Comparison of ENCODE assay signal across 2 cellular contexts in the genomic region with DNA sequence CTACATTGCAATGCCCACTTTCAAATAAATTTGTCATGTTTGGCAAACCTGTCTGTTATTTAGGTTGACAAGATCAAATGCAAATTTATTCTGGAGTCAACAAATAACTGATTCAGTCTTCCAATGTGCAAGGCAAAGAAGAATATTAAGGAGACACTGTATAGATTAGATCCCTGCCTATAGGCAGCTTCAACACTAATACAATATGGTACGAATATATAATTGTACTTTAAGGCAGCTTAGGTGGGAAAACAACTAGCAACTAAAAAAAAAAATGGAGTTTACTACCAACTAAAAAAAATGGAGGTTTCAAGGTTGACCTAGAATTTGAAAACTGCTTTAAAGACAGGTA.
TF ChIP-seq lines count a peak whose summit lies in the region.

No MANE protein-coding gene starts in this region.

TF ChIP-seq in HepG2, 621 proteins besides CTCF, POLR2A, EP300 and RAD21 (continues in another document):
- TF ChIP-seq, protein P1, sequence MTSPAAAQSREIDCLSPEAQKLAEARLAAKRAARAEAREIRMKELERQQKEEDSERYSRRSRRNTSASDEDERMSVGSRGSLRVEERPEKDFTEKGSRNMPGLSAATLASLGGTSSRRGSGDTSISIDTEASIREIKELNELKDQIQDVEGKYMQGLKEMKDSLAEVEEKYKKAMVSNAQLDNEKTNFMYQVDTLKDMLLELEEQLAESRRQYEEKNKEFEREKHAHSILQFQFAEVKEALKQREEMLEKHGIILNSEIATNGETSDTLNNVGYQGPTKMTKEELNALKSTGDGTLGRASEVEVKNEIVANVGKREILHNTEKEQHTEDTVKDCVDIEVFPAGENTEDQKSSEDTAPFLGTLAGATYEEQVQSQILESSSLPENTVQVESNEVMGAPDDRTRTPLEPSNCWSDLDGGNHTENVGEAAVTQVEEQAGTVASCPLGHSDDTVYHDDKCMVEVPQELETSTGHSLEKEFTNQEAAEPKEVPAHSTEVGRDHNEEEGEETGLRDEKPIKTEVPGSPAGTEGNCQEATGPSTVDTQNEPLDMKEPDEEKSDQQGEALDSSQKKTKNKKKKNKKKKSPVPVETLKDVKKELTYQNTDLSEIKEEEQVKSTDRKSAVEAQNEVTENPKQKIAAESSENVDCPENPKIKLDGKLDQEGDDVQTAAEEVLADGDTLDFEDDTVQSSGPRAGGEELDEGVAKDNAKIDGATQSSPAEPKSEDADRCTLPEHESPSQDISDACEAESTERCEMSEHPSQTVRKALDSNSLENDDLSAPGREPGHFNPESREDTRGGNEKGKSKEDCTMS (CRISPR knock-in tag; conservative IDR thresholded peaks at IDR 0.05) = no peak
- TF ChIP-seq ZNF17 (CRISPR knock-in tag; IDR thresholded peaks at IDR 0.05) (no peak), ZKSCAN1 (IDR thresholded peaks at IDR 0.05; ENCODE audit: low read length) (no peak), ZNF251 (CRISPR knock-in tag; IDR thresholded peaks at IDR 0.05) (no peak), ZNF274 (CRISPR knock-in tag; IDR thresholded peaks at IDR 0.05) (no peak), ARNT2 (CRISPR knock-in tag; IDR thresholded peaks at IDR 0.05; ENCODE audit: low read depth) (peak; percentile 47; the same call in 1 of the 2 replicates), ZNF737 (CRISPR knock-in tag; IDR thresholded peaks at IDR 0.05; ENCODE audit: borderline replicate concordance) (no peak), ZNF781 (CRISPR knock-in tag; IDR thresholded peaks at IDR 0.05; ENCODE audit: borderline replicate concordance, not compliant biosample characterization) (no peak), ZNF3 (CRISPR knock-in tag; IDR thresholded peaks at IDR 0.05) (no peak), ZNF589 (CRISPR knock-in tag; conservative IDR thresholded peaks at IDR 0.05) (no peak), EHMT2 (IDR thresholded peaks at IDR 0.05; ENCODE audit: borderline replicate concordance, low read depth, low read length) (no peak), ISL2 (CRISPR knock-in tag; IDR thresholded peaks at IDR 0.05) (no peak), SMARCE1 (IDR thresholded peaks at IDR 0.05; ENCODE audit: borderline replicate concordance) (no peak), ZBTB20 (CRISPR knock-in tag; IDR thresholded peaks at IDR 0.05; ENCODE audit: borderline replicate concordance, low read depth) (peak; percentile 42; the same call in 1 of the 2 replicates), PAWR (CRISPR knock-in tag; IDR thresholded peaks at IDR 0.05; ENCODE audit: borderline replicate concordance) (0 out of 2 replicates have a peak, but pooled peaks have one; percentile 71), ZZZ3 (CRISPR knock-in tag; IDR thresholded peaks at IDR 0.05; ENCODE audit: borderline replicate concordance) (no peak; the same call in 1 of the 2 replicates), ZNF644 (CRISPR knock-in tag; IDR thresholded peaks at IDR 0.05; ENCODE audit: low read depth) (no peak)
- TF ChIP-seq, protein P2, sequence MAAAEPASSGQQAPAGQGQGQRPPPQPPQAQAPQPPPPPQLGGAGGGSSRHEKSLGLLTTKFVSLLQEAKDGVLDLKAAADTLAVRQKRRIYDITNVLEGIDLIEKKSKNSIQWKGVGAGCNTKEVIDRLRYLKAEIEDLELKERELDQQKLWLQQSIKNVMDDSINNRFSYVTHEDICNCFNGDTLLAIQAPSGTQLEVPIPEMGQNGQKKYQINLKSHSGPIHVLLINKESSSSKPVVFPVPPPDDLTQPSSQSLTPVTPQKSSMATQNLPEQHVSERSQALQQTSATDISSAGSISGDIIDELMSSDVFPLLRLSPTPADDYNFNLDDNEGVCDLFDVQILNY (CRISPR knock-in tag; conservative IDR thresholded peaks at IDR 0.05) = no peak
- TF ChIP-seq, protein P3, sequence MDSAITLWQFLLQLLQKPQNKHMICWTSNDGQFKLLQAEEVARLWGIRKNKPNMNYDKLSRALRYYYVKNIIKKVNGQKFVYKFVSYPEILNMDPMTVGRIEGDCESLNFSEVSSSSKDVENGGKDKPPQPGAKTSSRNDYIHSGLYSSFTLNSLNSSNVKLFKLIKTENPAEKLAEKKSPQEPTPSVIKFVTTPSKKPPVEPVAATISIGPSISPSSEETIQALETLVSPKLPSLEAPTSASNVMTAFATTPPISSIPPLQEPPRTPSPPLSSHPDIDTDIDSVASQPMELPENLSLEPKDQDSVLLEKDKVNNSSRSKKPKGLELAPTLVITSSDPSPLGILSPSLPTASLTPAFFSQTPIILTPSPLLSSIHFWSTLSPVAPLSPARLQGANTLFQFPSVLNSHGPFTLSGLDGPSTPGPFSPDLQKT (CRISPR knock-in tag; IDR thresholded peaks at IDR 0.05; ENCODE audit: borderline replicate concordance) = no peak

TF ChIP-seq in HEK293T, 16 proteins besides CTCF, POLR2A, EP300 and RAD21:
- no peak for TF ChIP-seq ELF4 (IDR thresholded peaks at IDR 0.05)
- no peak for TF ChIP-seq LEF1 (IDR thresholded peaks at IDR 0.05; ENCODE audit: borderline replicate concordance)
- no peak for TF ChIP-seq CTBP1 (IDR thresholded peaks at IDR 0.05; ENCODE audit: borderline replicate concordance)
- TF ChIP-seq HDGF (IDR thresholded peaks at IDR 0.05; ENCODE audit: borderline replicate concordance) = no peak
- TF ChIP-seq, protein P4, sequence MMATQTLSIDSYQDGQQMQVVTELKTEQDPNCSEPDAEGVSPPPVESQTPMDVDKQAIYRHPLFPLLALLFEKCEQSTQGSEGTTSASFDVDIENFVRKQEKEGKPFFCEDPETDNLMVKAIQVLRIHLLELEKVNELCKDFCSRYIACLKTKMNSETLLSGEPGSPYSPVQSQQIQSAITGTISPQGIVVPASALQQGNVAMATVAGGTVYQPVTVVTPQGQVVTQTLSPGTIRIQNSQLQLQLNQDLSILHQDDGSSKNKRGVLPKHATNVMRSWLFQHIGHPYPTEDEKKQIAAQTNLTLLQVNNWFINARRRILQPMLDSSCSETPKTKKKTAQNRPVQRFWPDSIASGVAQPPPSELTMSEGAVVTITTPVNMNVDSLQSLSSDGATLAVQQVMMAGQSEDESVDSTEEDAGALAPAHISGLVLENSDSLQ (IDR thresholded peaks at IDR 0.05) = no peak
- TF ChIP-seq FOXK2 (IDR thresholded peaks at IDR 0.05) = no peak
- TF ChIP-seq SUZ12 (IDR thresholded peaks at IDR 0.05) = no peak
- TF ChIP-seq FOXM1 (IDR thresholded peaks at IDR 0.05; ENCODE audit: borderline replicate concordance) = no peak
- no peak for TF ChIP-seq L3MBTL2 (conservative IDR thresholded peaks at IDR 0.05)
- no peak for TF ChIP-seq FOXA1 (IDR thresholded peaks at IDR 0.05)
- TF ChIP-seq ZNF384 (IDR thresholded peaks at IDR 0.05) = no peak
- TF ChIP-seq NFRKB (IDR thresholded peaks at IDR 0.05) = no peak
- TF ChIP-seq TARDBP (IDR thresholded peaks at IDR 0.05) = no peak
